Comparison of ENCODE assay signal across 1 cellular context in the genomic region with DNA sequence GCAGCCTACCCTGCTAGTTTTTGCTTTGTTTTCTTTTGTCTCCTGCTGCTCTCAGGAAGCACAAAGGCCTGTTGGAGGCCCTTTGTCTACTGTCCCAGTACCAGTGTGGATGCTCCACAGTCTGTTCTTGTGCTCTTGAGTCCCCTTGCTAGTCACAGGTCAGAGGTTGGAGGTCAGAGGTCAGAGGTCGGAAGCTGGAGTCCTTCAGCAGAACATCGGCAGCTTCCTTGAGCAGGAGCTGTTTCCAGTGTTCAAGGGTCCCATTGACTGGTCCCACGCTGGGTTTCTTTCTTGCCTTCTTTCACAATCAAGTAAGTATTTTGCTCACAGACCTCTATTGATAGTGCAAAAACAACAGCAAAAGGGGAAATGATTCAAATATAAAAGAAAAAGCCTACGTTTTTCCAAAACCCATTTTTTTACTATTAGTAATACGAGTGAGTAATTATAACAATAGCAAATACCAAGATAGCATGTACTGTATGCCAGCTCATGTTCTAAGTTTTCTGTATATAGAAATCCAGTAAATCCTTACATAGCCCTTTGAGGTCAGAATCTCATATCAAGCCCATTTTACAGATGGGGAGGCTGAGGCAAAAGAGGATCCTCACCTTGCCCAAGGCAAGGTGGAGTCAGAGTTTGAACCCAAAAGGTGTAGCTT.
TF ChIP-seq lines count a peak whose summit lies in the region.

No MANE protein-coding gene starts in this region.

TF ChIP-seq in HepG2, 621 proteins besides CTCF, POLR2A, EP300 and RAD21:
- TF ChIP-seq POGK (CRISPR knock-in tag; conservative IDR thresholded peaks at IDR 0.05) (no peak), NR2F1 (CRISPR knock-in tag; IDR thresholded peaks at IDR 0.05) (peak in 1 of 2 experiments; percentile 67; a peak in 2 of 4 replicates), NR2F6 (IDR thresholded peaks at IDR 0.05) (peak; percentile 62), NR2F6 (CRISPR knock-in tag; IDR thresholded peaks at IDR 0.05) (peak; percentile 21; the same call in 1 of the 2 replicates), NR2C2 (CRISPR knock-in tag; IDR thresholded peaks at IDR 0.05; ENCODE audit: borderline replicate concordance) (peak; percentile 71), SOX13 (IDR thresholded peaks at IDR 0.05) (no peak), SOX13 (CRISPR knock-in tag; conservative IDR thresholded peaks at IDR 0.05 in 1 of 2, IDR thresholded peaks at IDR 0.05 in 1 of 2) (0 out of 4 replicates have a peak, but pooled peaks of 1 of the 2 experiments have one; percentile 23), ZNF629 (CRISPR knock-in tag; conservative IDR thresholded peaks at IDR 0.05) (peak; percentile 75)
